9 cellular contexts compared by ENCODE assay signal in genomic region chr17:8173871-8174322, GRCh38. TPM values are rescaled to one million over a fixed set of nuclear protein-coding genes. Genes with fewer than 3 reads are reported as not detected.
A peak's percentile ranks its signal among the peaks of the same experiment; 100 is the strongest.
DNase-seq lines count a peak whose midpoint lies in the region; ATAC-seq, FAIRE-seq and TF ChIP-seq lines count a peak whose summit lies in the region.
"Had no signal": no experiment of that assay in that cellular context is flagged by ENCODE, and none has a peak within 500 bp of the region (broad histone marks: within the 10 kb centered on the region; RNA-seq: fewer than 3 reads in every experiment).

No MANE protein-coding gene starts in this region.

- TF ChIP-seq CTCF in A673 (conservative IDR thresholded peaks at IDR 0.05; ENCODE audit: low read depth, low read length) (no peak), mammary epithelial cell (conservative IDR thresholded peaks at IDR 0.05 in 1 of 2, IDR thresholded peaks at IDR 0.05 in 1 of 2; ENCODE audit: extremely low read depth in 1 of 2, insufficient read depth in 1 of 2, low read depth in 1 of 2, low read length in 2 of 2) (no peak)

- intact Hi-C loops in A673 (cut with micrococcal nuclease; ENCODE audit: unreplicated experiment) (loop anchor here (1.0 kb wide), 1 partner anchor 20 kb away; no protein-coding TSS in a partner anchor), mammary epithelial cell (cut with micrococcal nuclease) (loop anchor here (1.0 to 2.0 kb wide), 7 partner anchors 10 to 74 kb away; partner anchors contain the start of gene CTC1)

- WGBS in mammary epithelial cell (ENCODE audit: low coverage, missing lambda C conversion rate): 2% methylated on average over 14 of the region's 14 CpGs

- peak overlapping the region; percentile 98 for H3K27ac ChIP-seq in A673 (ENCODE audit: low read depth, low read length, poor library complexity, severe bottlenecking)
- peak overlapping the region; percentile 100 for H3K27ac ChIP-seq in mammary epithelial cell (ENCODE audit: insufficient read depth, low read depth, low read length)

- FAIRE-seq in urothelium cell line (lab: Jason Lieb, UNC): no peak
- FAIRE-seq: colon had no signal

- peak overlapping the region; percentile 98 for H3K9ac ChIP-seq in mammary epithelial cell (ENCODE audit: insufficient read depth, low read length)

- H3K4me2 ChIP-seq in mammary epithelial cell (ENCODE audit: insufficient read depth, low read depth, low read length): peak overlapping the region; percentile 86

- POLR2A ChIA-PET in A673 (lab: Charles Lee; ENCODE audit: low non-redundant PET): interaction anchor here (0.6 to 1.2 kb wide), 4 partner anchors 10 to 619 kb away, joined by 3 to 12 read pairs (median 4); no protein-coding TSS in a partner anchor

- H3K36me3 ChIP-seq in A673 (ENCODE audit: insufficient read depth, low read length, poor library complexity, severe bottlenecking): no peaks in the 10 kb centered on the region
- H3K36me3 ChIP-seq in mammary epithelial cell (ENCODE audit: insufficient read depth, low read length): no peaks in the 10 kb centered on the region

- peak overlapping the region; percentile 71 for H2AFZ ChIP-seq in mammary epithelial cell (ENCODE audit: low read depth, low read length)

- H3K27me3 ChIP-seq in A673 (replicated peaks; ENCODE audit: insufficient read depth, low read depth, low read length, poor library complexity) (no peaks in the 10 kb centered on the region), mammary epithelial cell (ENCODE audit: insufficient read depth, low read length) (no peaks in the 10 kb centered on the region), mononuclear cell (ENCODE audit: insufficient read depth, low read length) (no peaks in the 10 kb centered on the region)

- CTCF ChIA-PET in A673 (lab: Charles Lee) (interaction anchor here (1.0 kb wide), 2 partner anchors 15 to 55 kb away, joined by 3 to 4 read pairs; no protein-coding TSS in a partner anchor), mammary epithelial cell (lab: Charles Lee; ENCODE audit: low non-redundant PET) (interaction anchor here (0.7 kb wide), 1 partner anchor 35 kb away, joined by 3 read pairs; no protein-coding TSS in a partner anchor)

- dilution Hi-C loops in mammary epithelial cell (cut with HindIII; ENCODE audit: low sequenced_read_pairs): no loop called here

- peaks cover 18% of the 10 kb centered on the region for H3K79me2 ChIP-seq in mammary epithelial cell (ENCODE audit: insufficient read depth, low read length)

- DNase-seq in A673 (ENCODE audit: low spot score) (no peak), HK-2 (ENCODE audit: unreplicated experiment) (peak; percentile 25), mammary epithelial cell (no peak), NCI-H1694 treated with DMSO at 0.1 percent for 48 hours (lab: John Stamatoyannopoulos, UW) (no peak), pons (ENCODE audit: low spot score) (no peak), urothelium cell line (ENCODE audit: low spot score) (no peak)

- ATAC-seq in GM18858 (IDR thresholded peaks at IDR 0.05; ENCODE audit: unreplicated experiment): no peak

- H3K9me3 ChIP-seq in A673 (ENCODE audit: low read depth, low read length, poor library complexity, severe bottlenecking) (no peaks in the 10 kb centered on the region), mammary epithelial cell (replicated peaks; ENCODE audit: insufficient read depth, low read length) (no peaks in the 10 kb centered on the region), mononuclear cell (ENCODE audit: low read depth, low read length) (no peaks in the 10 kb centered on the region)

- no peaks in the 10 kb centered on the region for H4K20me1 ChIP-seq in mammary epithelial cell (ENCODE audit: insufficient read depth, low read length)

- no TSS peak for BruUV-seq in A673 (replicated peaks; lab: Mats Ljungman, UMichigan)
- BruUV-seq in mammary epithelial cell (replicated peaks; lab: Mats Ljungman, UMichigan): no TSS peak

- H3K4me1 ChIP-seq in A673 (ENCODE audit: insufficient read depth, low read length, poor library complexity, severe bottlenecking): peaks cover 18% of the 10 kb centered on the region
- H3K4me1 ChIP-seq in mammary epithelial cell (ENCODE audit: insufficient read depth, low read length): peaks cover 25% of the 10 kb centered on the region
- peaks cover 39% of the 10 kb centered on the region for H3K4me1 ChIP-seq in mononuclear cell (ENCODE audit: insufficient read depth, low read length)

- in situ Hi-C loops in mammary epithelial cell (cut with MboI; ENCODE audit: low sequenced_read_pairs in 2 of 2): no loop called here

- H3K4me3 ChIP-seq in A673 (ENCODE audit: low read depth, low read length, poor library complexity, severe bottlenecking) (peak overlapping the region; percentile 44), mammary epithelial cell (replicated peaks in 1 of 3; ENCODE audit: insufficient read depth in 1 of 3, low read depth in 2 of 3, low read length in 3 of 3) (peak overlapping the region; percentile 38 to 53 (median 48)), mononuclear cell (ENCODE audit: low read length) (peak overlapping the region; percentile 36)

RNA-seq across cellular contexts. Expression of gene TMEM107, which starts 2.3 kb away (rescaled TPM):
- total RNA-seq in A673 (2021) (19.4 and 25.3 TPM in 2 replicates), mammary epithelial cell (10 to 100 TPM; 23.8 to 24.0 TPM), mononuclear cell (221 TPM)
- polyA plus RNA-seq in mammary epithelial cell: 32.2 TPM
- 50.2 TPM for polyA minus RNA-seq in mammary epithelial cell

RNA-seq across cellular contexts. Expression of gene VAMP2, which starts 11.1 kb away (rescaled TPM):
- total RNA-seq in A673 (2021) (41.3 and 51.0 TPM in 2 replicates), mammary epithelial cell (10 to 100 TPM in 1 of 2 donors, 1 to 10 TPM in 1; 9.2 to 30.8 TPM), mononuclear cell (40.3 TPM)
- polyA plus RNA-seq in mammary epithelial cell: 7.2 TPM
- 18.0 TPM for polyA minus RNA-seq in mammary epithelial cell

RNA-seq across cellular contexts. Expression of gene BORCS6, which starts 16.1 kb away (rescaled TPM):
- 3.7 TPM in 2 replicates for total RNA-seq in A673 (2021)
- 1 to 10 TPM; 4.9 to 8.8 TPM for total RNA-seq in mammary epithelial cell
- polyA plus RNA-seq in mammary epithelial cell: 6.5 TPM
- polyA minus RNA-seq in mammary epithelial cell: 3.9 TPM
- total RNA-seq in mononuclear cell: 9.2 TPM

RNA-seq across cellular contexts. Expression of gene PER1, which starts 21.7 kb away (rescaled TPM):
- 47.1 and 50.0 TPM in 2 replicates for total RNA-seq in A673 (2021)
- 10 to 100 TPM; 26.8 to 97.9 TPM for total RNA-seq in mammary epithelial cell
- polyA plus RNA-seq in mammary epithelial cell: 16.8 TPM
- 96.6 TPM for polyA minus RNA-seq in mammary epithelial cell
- 250 TPM for total RNA-seq in mononuclear cell

RNA-seq across cellular contexts. Expression of gene AURKB, which starts 36.5 kb away (rescaled TPM):
- 209 and 230 TPM in 2 replicates for total RNA-seq in A673 (2021)
- total RNA-seq in mammary epithelial cell: 10 to 100 TPM in 1 of 2 donors, 1 to 10 TPM in 1; 1.8 to 59.3 TPM
- 62.1 TPM for polyA plus RNA-seq in mammary epithelial cell
- 99.5 TPM for polyA minus RNA-seq in mammary epithelial cell
- total RNA-seq in mononuclear cell: 1.5 TPM
